27 cellular contexts compared by ENCODE assay signal in genomic region chr10:30732671-30733070, GRCh38.
"Had no signal": no experiment of that assay in that cellular context is flagged by ENCODE, and none has a peak within 500 bp of the region (broad histone marks: within the 10 kb centered on the region; RNA-seq: fewer than 3 reads in every experiment).

No MANE protein-coding gene starts in this region.

- H3K27me3 ChIP-seq: heart left ventricle, left lung, right atrium auricular region, right lobe of liver, tibial nerve, uterus had no signal

- H3K9me3 ChIP-seq: heart left ventricle, left lung, lower lobe of right lung, mucosa of descending colon, neutrophil, right lobe of liver, tibial nerve, uterus had no signal

- H3K9ac ChIP-seq: parathyroid adenoma had no signal

- H3K36me3 ChIP-seq: heart left ventricle, left lung, lower lobe of right lung, neutrophil, right atrium auricular region, right lobe of liver, tibial nerve, uterus had no signal

- H2AFZ ChIP-seq: parathyroid adenoma had no signal

- H3K4me2 ChIP-seq: smooth muscle cell had no signal

- H3K4me1 ChIP-seq: left lung, lower lobe of right lung, parathyroid adenoma, right atrium auricular region, right lobe of liver, uterus had no signal

- ATAC-seq: heart left ventricle; left colon; left lung; lower lobe of right lung; mucosa of descending colon; naive thymus-derived CD4-positive, alpha-beta T cell; natural killer cell treated with Interleukin-12 subunit alpha and Interleukin-12 subunit beta and Interleukin-15 and Interleukin-18, amount 100 ng/mL, for 72 hours; right lobe of liver; stimulated activated memory B cell treated with anti-CD40 and anti-IgM and Interleukin-4, amounts not matched to agents 10 μg/mL and 1 μg/mL and 100 μg/mL, for 72 hours; stimulated activated naive CD8-positive, alpha-beta T cell treated with anti-CD3 and anti-CD28 coated beads, Interleukin-15, amount 100 ng/mL, for 72 hours had no signal

- DNase-seq: heart left ventricle; hypothalamus; immature natural killer cell; kidney; left colon; left lung; lower lobe of right lung; mammary epithelial cell; mesendoderm; midbrain; mucosa of descending colon; naive thymus-derived CD4-positive, alpha-beta T cell; occipital lobe; right lobe of liver; stimulated activated CD4-positive, alpha-beta T cell treated with anti-CD3 and anti-CD28 coated beads, Interleukin-1b, Interleukin-23, amount 100 ng/mL, for 48 hours; stimulated activated CD4-positive, alpha-beta T cell treated with anti-CD3 and anti-CD28 coated beads, Interleukin-4, amount 100 ng/mL, for 1 hour; stimulated activated naive CD4-positive, alpha-beta T cell treated with Interleukin-2 at 50 U/mL for 16 hours; stimulated activated naive CD8-positive, alpha-beta T cell treated with anti-CD3 and anti-CD28 coated beads, Interleukin-15, amount 100 ng/mL, for 72 hours; substantia nigra; uterus had no signal

- H3K4me3 ChIP-seq: heart left ventricle, left lung, lower lobe of right lung, mucosa of descending colon, right atrium auricular region, right lobe of liver, smooth muscle cell, tibial nerve, uterus had no signal

- H3K27ac ChIP-seq: heart left ventricle, left lung, lower lobe of right lung, neutrophil, parathyroid adenoma, right atrium auricular region, right lobe of liver, tibial nerve, uterus had no signal
